ENCODE assay signal across 1 cellular context in genomic region chr21:45248301-45248892, GRCh38.
TF ChIP-seq lines count a peak whose summit lies in the region.

No MANE protein-coding gene starts in this region.

TF ChIP-seq in SK-N-SH, 30 proteins besides CTCF, POLR2A, EP300 and RAD21 (continued from another document):
- TF ChIP-seq IRF3 (IDR thresholded peaks at IDR 0.05; ENCODE audit: low read depth, low read length) (no peak), ELF1 (IDR thresholded peaks at IDR 0.05) (no peak), JUND (IDR thresholded peaks at IDR 0.05) (no peak), SIN3A (IDR thresholded peaks at IDR 0.05; ENCODE audit: borderline replicate concordance, low read depth, low read length) (no peak), MAX (IDR thresholded peaks at IDR 0.05; ENCODE audit: low read depth) (no peak), CHD2 (IDR thresholded peaks at IDR 0.05; ENCODE audit: low read length, partially characterized antibody) (no peak), RFX5 (IDR thresholded peaks at IDR 0.05; ENCODE audit: low read length) (no peak), POLR2AphosphoS5 (IDR thresholded peaks at IDR 0.05; ENCODE audit: low read depth, low read length) (no peak), USF1 (IDR thresholded peaks at IDR 0.05; ENCODE audit: borderline replicate concordance, low read depth) (no peak), NRF1 (IDR thresholded peaks at IDR 0.05; ENCODE audit: low read depth, low read length) (no peak), FOXJ3 (CRISPR knock-in tag; IDR thresholded peaks at IDR 0.05) (no peak), GATA2 (CRISPR knock-in tag; IDR thresholded peaks at IDR 0.05) (no peak), TAF1 (IDR thresholded peaks at IDR 0.05; ENCODE audit: borderline replicate concordance, low read depth, low read length) (no peak), YY1 (IDR thresholded peaks at IDR 0.05; ENCODE audit: low read depth) (no peak), NFIC (IDR thresholded peaks at IDR 0.05; ENCODE audit: borderline replicate concordance) (no peak)
